8 cellular contexts compared by ENCODE assay signal in genomic region chr10:3761111-3761686, GRCh38. TPM values are rescaled to one million over a fixed set of nuclear protein-coding genes. Genes with fewer than 3 reads are reported as not detected.
A peak's percentile ranks its signal among the peaks of the same experiment; 100 is the strongest.
DNase-seq lines count a peak whose midpoint lies in the region; ATAC-seq and TF ChIP-seq lines count a peak whose summit lies in the region.

No MANE protein-coding gene starts in this region.

- no peaks in the 10 kb centered on the region for H3K27me3 Mint-ChIP-seq in activated CD4-positive, alpha-beta T cell treated with anti-CD3 and anti-CD28 coated beads for 36 hours
- no peaks in the 10 kb centered on the region for H3K27me3 Mint-ChIP-seq in T-helper 2 cell treated with Interferon-gamma antibody and Interleukin-4, amounts not matched to agents 5 μg/mL and 100 μg/mL, for 36 hours (ENCODE audit: low read depth)
- peaks cover 44% of the 10 kb centered on the region for H3K27me3 Mint-ChIP-seq in progenitor cell of endocrine pancreas

- POLR2A ChIA-PET in activated CD4-positive, alpha-beta T cell treated with anti-CD3 and anti-CD28 coated beads for 36 hours (lab: Charles Lee), result interaction anchor here (0.6 to 2.2 kb wide), 7 partner anchors 14 to 109 kb away, joined by 3 to 23 read pairs (median 5); partner anchors contain the start of gene KLF6

- H3K4me1 Mint-ChIP-seq in activated CD4-positive, alpha-beta T cell treated with anti-CD3 and anti-CD28 coated beads for 36 hours, result peaks cover 97% of the 10 kb centered on the region
- H3K4me1 Mint-ChIP-seq in T-helper 2 cell treated with Interferon-gamma antibody and Interleukin-4, amounts not matched to agents 5 μg/mL and 100 μg/mL, for 36 hours (ENCODE audit: low read depth), result peaks cover 75% of the 10 kb centered on the region
- peaks cover 37% of the 10 kb centered on the region for H3K4me1 Mint-ChIP-seq in progenitor cell of endocrine pancreas (ENCODE audit: low read depth)

- ATAC-seq in activated CD4-positive, alpha-beta T cell treated with anti-CD3 and anti-CD28 coated beads for 36 hours, result peak; percentile 37
- ATAC-seq in HG03064 (IDR thresholded peaks at IDR 0.05; ENCODE audit: low read depth, unreplicated experiment) (peak; percentile 39), HG03045 (IDR thresholded peaks at IDR 0.05; ENCODE audit: unreplicated experiment) (no peak)

- no peak for TF ChIP-seq CTCF in progenitor cell of endocrine pancreas (IDR thresholded peaks at IDR 0.05; ENCODE audit: unreplicated experiment)

- H3K9me3 Mint-ChIP-seq in activated CD4-positive, alpha-beta T cell treated with anti-CD3 and anti-CD28 coated beads for 36 hours (ENCODE audit: low read depth), result peaks cover 5% of the 10 kb centered on the region
- H3K9me3 Mint-ChIP-seq in T-helper 2 cell treated with Interferon-gamma antibody and Interleukin-4, amounts not matched to agents 5 μg/mL and 100 μg/mL, for 36 hours, result peaks cover 5% of the 10 kb centered on the region
- H3K9me3 Mint-ChIP-seq in progenitor cell of endocrine pancreas (ENCODE audit: low read depth), result no peaks in the 10 kb centered on the region

- CTCF ChIA-PET in activated CD4-positive, alpha-beta T cell treated with anti-CD3 and anti-CD28 coated beads for 36 hours (lab: Charles Lee), result interaction anchor here (0.9 to 2.2 kb wide), 5 partner anchors 17 to 567 kb away, joined by 3 to 6 read pairs (median 4); no protein-coding TSS in a partner anchor

- H3K36me3 Mint-ChIP-seq in activated CD4-positive, alpha-beta T cell treated with anti-CD3 and anti-CD28 coated beads for 36 hours (ENCODE audit: low read depth), result peaks cover 6% of the 10 kb centered on the region
- H3K36me3 Mint-ChIP-seq in T-helper 2 cell treated with Interferon-gamma antibody and Interleukin-4, amounts not matched to agents 5 μg/mL and 100 μg/mL, for 36 hours (ENCODE audit: low read depth), result no peaks in the 10 kb centered on the region
- no peaks in the 10 kb centered on the region for H3K36me3 Mint-ChIP-seq in progenitor cell of endocrine pancreas (ENCODE audit: insufficient read depth)

- no peak overlapping the region for H3K4me3 Mint-ChIP-seq in activated CD4-positive, alpha-beta T cell treated with anti-CD3 and anti-CD28 coated beads for 36 hours
- peak overlapping the region; percentile 42 for H3K4me3 Mint-ChIP-seq in T-helper 2 cell treated with Interferon-gamma antibody and Interleukin-4, amounts not matched to agents 5 μg/mL and 100 μg/mL, for 36 hours
- H3K4me3 Mint-ChIP-seq in progenitor cell of endocrine pancreas (ENCODE audit: low read depth), result no peak overlapping the region

- intact Hi-C loops in activated CD4-positive, alpha-beta T cell treated with anti-CD3 and anti-CD28 coated beads for 36 hours (cut with DNase I, micrococcal nuclease), result loop anchor here (1.0 to 5.0 kb wide), 3 partner anchors 16 to 138 kb away; no protein-coding TSS in a partner anchor

- peak overlapping the region; percentile 85 for H3K27ac Mint-ChIP-seq in activated CD4-positive, alpha-beta T cell treated with anti-CD3 and anti-CD28 coated beads for 36 hours
- H3K27ac Mint-ChIP-seq in T-helper 2 cell treated with Interferon-gamma antibody and Interleukin-4, amounts not matched to agents 5 μg/mL and 100 μg/mL, for 36 hours, result peak overlapping the region; percentile 58
- peak overlapping the region; percentile 24 for H3K27ac Mint-ChIP-seq in progenitor cell of endocrine pancreas

- peak; percentile 54 for DNase-seq in activated CD4-positive, alpha-beta T cell treated with anti-CD3 and anti-CD28 coated beads for 36 hours
- no peak for DNase-seq in activated CD4-positive, alpha-beta T cell treated with anti-CD3 and anti-CD28 coated beads, Interleukin-2, amount 50 U/mL, for 48 hours
- DNase-seq in T-helper 2 cell treated with Interferon-gamma antibody and Interleukin-4, amounts not matched to agents 5 μg/mL and 100 μg/mL, for 36 hours (ENCODE audit: low spot score), result peak; percentile 31
- DNase-seq in progenitor cell of endocrine pancreas (ENCODE audit: low spot score, unreplicated experiment) (no peak), NCI-H524 (lab: John Stamatoyannopoulos, UW) (no peak), DMS153 treated with DMSO at 0.1 percent for 48 hours (lab: John Stamatoyannopoulos, UW; ENCODE audit: unreplicated experiment) (no peak)

RNA-seq across cellular contexts. Expression of gene KLF6, which starts 23.8 kb away (rescaled TPM):
- total RNA-seq in activated CD4-positive, alpha-beta T cell treated with anti-CD3 and anti-CD28 coated beads for 36 hours, result 100 to 1,000 TPM; 107 to 114 TPM
- total RNA-seq in progenitor cell of endocrine pancreas, result 95.5 and 109 TPM in 2 replicates

Comparison
In these comparisons a context has a peak if more than half of its experiments do, and no peak if none do; other contexts are left out.
1. DNase-seq: peak in activated CD4-positive, alpha-beta T cell treated with anti-CD3 and anti-CD28 coated beads for 36 hours (single experiment) and T-helper 2 cell treated with Interferon-gamma antibody and Interleukin-4, amounts not matched to agents 5 μg/mL and 100 μg/mL, for 36 hours (single experiment); none in activated CD4-positive, alpha-beta T cell treated with anti-CD3 and anti-CD28 coated beads, Interleukin-2, amount 50 U/mL, for 48 hours (0 of 2), progenitor cell of endocrine pancreas (single experiment), NCI-H524 (0 of 2) and DMS153 treated with DMSO at 0.1 percent for 48 hours (single experiment).
2. H3K27ac Mint-ChIP-seq: peak in every context shown above with its lines; median percentile 85 in activated CD4-positive, alpha-beta T cell treated with anti-CD3 and anti-CD28 coated beads for 36 hours; 58 in T-helper 2 cell treated with Interferon-gamma antibody and Interleukin-4, amounts not matched to agents 5 μg/mL and 100 μg/mL, for 36 hours; 24 in progenitor cell of endocrine pancreas.